In the genomic region with DNA sequence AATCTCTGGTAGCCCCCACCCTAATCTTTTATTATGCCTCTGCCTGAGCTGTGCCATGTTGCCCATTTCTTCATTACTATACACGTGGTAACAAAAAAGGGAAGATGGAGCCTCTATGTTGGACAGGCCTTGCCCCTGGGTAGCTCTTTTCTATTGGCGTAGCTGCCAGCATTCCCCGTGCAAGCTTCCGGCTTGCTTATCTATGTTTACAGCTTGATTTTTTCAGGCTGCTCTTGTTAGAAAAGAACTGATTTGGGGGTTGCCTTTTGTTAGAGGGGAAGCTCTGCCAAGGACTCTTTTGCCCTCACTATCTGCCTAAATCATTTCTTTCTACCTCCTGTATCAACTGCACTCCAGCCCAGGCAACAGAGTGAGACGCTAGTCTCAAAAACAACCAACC, we compare ENCODE assay signal across 1 cellular context.
A peak's percentile ranks its signal among the peaks of the same experiment; 100 is the strongest.
TF ChIP-seq lines count a peak whose summit lies in the region.

No MANE protein-coding gene starts in this region.

TF ChIP-seq in K562, 482 proteins besides CTCF, POLR2A, EP300 and RAD21 (continued from another document and continues in another):
- TF ChIP-seq, protein P1, sequence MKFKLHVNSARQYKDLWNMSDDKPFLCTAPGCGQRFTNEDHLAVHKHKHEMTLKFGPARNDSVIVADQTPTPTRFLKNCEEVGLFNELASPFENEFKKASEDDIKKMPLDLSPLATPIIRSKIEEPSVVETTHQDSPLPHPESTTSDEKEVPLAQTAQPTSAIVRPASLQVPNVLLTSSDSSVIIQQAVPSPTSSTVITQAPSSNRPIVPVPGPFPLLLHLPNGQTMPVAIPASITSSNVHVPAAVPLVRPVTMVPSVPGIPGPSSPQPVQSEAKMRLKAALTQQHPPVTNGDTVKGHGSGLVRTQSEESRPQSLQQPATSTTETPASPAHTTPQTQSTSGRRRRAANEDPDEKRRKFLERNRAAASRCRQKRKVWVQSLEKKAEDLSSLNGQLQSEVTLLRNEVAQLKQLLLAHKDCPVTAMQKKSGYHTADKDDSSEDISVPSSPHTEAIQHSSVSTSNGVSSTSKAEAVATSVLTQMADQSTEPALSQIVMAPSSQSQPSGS (CRISPR knock-in tag; IDR thresholded peaks at IDR 0.05), result no peak
- TF ChIP-seq, protein P2, sequence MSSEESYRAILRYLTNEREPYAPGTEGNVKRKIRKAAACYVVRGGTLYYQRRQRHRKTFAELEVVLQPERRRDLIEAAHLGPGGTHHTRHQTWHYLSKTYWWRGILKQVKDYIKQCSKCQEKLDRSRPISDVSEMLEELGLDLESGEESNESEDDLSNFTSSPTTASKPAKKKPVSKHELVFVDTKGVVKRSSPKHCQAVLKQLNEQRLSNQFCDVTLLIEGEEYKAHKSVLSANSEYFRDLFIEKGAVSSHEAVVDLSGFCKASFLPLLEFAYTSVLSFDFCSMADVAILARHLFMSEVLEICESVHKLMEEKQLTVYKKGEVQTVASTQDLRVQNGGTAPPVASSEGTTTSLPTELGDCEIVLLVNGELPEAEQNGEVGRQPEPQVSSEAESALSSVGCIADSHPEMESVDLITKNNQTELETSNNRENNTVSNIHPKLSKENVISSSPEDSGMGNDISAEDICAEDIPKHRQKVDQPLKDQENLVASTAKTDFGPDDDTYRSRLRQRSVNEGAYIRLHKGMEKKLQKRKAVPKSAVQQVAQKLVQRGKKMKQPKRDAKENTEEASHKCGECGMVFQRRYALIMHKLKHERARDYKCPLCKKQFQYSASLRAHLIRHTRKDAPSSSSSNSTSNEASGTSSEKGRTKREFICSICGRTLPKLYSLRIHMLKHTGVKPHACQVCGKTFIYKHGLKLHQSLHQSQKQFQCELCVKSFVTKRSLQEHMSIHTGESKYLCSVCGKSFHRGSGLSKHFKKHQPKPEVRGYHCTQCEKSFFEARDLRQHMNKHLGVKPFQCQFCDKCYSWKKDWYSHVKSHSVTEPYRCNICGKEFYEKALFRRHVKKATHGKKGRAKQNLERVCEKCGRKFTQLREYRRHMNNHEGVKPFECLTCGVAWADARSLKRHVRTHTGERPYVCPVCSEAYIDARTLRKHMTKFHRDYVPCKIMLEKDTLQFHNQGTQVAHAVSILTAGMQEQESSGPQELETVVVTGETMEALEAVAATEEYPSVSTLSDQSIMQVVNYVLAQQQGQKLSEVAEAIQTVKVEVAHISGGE (CRISPR knock-in tag; IDR thresholded peaks at IDR 0.05), result no peak
- no peak for TF ChIP-seq ZC3H8 (IDR thresholded peaks at IDR 0.05)
- TF ChIP-seq TAL1 (IDR thresholded peaks at IDR 0.05), result peak; percentile 30; the same call in 1 of the 2 replicates
- no peak for TF ChIP-seq LEF1 (IDR thresholded peaks at IDR 0.05)
- TF ChIP-seq KLF1 (tag; IDR thresholded peaks at IDR 0.05), result no peak
- TF ChIP-seq TEAD4 (IDR thresholded peaks at IDR 0.05; ENCODE audit: low read length), result peak; percentile 64
- TF ChIP-seq TEAD4 (CRISPR knock-in tag; IDR thresholded peaks at IDR 0.05; ENCODE audit: borderline replicate concordance), result no peak
- TF ChIP-seq MYC (IDR thresholded peaks at IDR 0.05; ENCODE audit: low read depth, low read length), result no peak
- no peak for TF ChIP-seq MYC (CRISPR knock-in tag; IDR thresholded peaks at IDR 0.05; ENCODE audit: borderline replicate concordance, low read depth)
- TF ChIP-seq, protein P3, sequence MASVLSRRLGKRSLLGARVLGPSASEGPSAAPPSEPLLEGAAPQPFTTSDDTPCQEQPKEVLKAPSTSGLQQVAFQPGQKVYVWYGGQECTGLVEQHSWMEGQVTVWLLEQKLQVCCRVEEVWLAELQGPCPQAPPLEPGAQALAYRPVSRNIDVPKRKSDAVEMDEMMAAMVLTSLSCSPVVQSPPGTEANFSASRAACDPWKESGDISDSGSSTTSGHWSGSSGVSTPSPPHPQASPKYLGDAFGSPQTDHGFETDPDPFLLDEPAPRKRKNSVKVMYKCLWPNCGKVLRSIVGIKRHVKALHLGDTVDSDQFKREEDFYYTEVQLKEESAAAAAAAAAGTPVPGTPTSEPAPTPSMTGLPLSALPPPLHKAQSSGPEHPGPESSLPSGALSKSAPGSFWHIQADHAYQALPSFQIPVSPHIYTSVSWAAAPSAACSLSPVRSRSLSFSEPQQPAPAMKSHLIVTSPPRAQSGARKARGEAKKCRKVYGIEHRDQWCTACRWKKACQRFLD (CRISPR knock-in tag; IDR thresholded peaks at IDR 0.05), result no peak
- TF ChIP-seq, protein P4, sequence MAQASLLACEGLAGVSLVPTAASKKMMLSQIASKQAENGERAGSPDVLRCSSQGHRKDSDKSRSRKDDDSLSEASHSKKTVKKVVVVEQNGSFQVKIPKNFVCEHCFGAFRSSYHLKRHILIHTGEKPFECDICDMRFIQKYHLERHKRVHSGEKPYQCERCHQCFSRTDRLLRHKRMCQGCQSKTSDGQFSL (CRISPR knock-in tag; IDR thresholded peaks at IDR 0.05), result no peak
- TF ChIP-seq, protein P4 (tag; IDR thresholded peaks at IDR 0.05), result no peak
- no peak for TF ChIP-seq GTF2A2 (tag; IDR thresholded peaks at IDR 0.05)
- no peak for TF ChIP-seq ZNF766 (CRISPR knock-in tag; conservative IDR thresholded peaks at IDR 0.05)
- 0 out of 4 replicates have a peak, but pooled peaks of 1 of the 2 experiments have one; percentile 25 for TF ChIP-seq RCOR1 (IDR thresholded peaks at IDR 0.05; ENCODE audit: borderline replicate concordance in 1 of 2, low read depth in 2 of 2, low read length in 2 of 2)
- no peak for TF ChIP-seq FOXJ3 (CRISPR knock-in tag; IDR thresholded peaks at IDR 0.05)
- TF ChIP-seq, protein P5, sequence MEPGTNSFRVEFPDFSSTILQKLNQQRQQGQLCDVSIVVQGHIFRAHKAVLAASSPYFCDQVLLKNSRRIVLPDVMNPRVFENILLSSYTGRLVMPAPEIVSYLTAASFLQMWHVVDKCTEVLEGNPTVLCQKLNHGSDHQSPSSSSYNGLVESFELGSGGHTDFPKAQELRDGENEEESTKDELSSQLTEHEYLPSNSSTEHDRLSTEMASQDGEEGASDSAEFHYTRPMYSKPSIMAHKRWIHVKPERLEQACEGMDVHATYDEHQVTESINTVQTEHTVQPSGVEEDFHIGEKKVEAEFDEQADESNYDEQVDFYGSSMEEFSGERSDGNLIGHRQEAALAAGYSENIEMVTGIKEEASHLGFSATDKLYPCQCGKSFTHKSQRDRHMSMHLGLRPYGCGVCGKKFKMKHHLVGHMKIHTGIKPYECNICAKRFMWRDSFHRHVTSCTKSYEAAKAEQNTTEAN (CRISPR knock-in tag; IDR thresholded peaks at IDR 0.05), result no peak
- TF ChIP-seq PHB (CRISPR knock-in tag; IDR thresholded peaks at IDR 0.05), result no peak
- no peak for TF ChIP-seq SMARCE1 (IDR thresholded peaks at IDR 0.05)
- TF ChIP-seq, protein P6, sequence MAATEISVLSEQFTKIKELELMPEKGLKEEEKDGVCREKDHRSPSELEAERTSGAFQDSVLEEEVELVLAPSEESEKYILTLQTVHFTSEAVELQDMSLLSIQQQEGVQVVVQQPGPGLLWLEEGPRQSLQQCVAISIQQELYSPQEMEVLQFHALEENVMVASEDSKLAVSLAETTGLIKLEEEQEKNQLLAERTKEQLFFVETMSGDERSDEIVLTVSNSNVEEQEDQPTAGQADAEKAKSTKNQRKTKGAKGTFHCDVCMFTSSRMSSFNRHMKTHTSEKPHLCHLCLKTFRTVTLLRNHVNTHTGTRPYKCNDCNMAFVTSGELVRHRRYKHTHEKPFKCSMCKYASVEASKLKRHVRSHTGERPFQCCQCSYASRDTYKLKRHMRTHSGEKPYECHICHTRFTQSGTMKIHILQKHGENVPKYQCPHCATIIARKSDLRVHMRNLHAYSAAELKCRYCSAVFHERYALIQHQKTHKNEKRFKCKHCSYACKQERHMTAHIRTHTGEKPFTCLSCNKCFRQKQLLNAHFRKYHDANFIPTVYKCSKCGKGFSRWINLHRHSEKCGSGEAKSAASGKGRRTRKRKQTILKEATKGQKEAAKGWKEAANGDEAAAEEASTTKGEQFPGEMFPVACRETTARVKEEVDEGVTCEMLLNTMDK (IDR thresholded peaks at IDR 0.05; ENCODE audit: borderline replicate concordance, insufficient read depth, low read depth, low read length, poor library complexity, severe bottlenecking), result no peak
- TF ChIP-seq, protein P7, sequence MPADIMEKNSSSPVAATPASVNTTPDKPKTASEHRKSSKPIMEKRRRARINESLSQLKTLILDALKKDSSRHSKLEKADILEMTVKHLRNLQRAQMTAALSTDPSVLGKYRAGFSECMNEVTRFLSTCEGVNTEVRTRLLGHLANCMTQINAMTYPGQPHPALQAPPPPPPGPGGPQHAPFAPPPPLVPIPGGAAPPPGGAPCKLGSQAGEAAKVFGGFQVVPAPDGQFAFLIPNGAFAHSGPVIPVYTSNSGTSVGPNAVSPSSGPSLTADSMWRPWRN (IDR thresholded peaks at IDR 0.05; ENCODE audit: low read depth), result no peak
- TF ChIP-seq KDM1A (IDR thresholded peaks at IDR 0.05), result peak; percentile 61 to 71
- no peak for TF ChIP-seq ZNF830 (CRISPR knock-in tag; IDR thresholded peaks at IDR 0.05)
- TF ChIP-seq, protein P8, sequence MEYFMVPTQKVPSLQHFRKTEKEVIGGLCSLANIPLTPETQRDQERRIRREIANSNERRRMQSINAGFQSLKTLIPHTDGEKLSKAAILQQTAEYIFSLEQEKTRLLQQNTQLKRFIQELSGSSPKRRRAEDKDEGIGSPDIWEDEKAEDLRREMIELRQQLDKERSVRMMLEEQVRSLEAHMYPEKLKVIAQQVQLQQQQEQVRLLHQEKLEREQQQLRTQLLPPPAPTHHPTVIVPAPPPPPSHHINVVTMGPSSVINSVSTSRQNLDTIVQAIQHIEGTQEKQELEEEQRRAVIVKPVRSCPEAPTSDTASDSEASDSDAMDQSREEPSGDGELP (CRISPR knock-in tag; IDR thresholded peaks at IDR 0.05; ENCODE audit: borderline replicate concordance), result no peak
- no peak for TF ChIP-seq SMAD4 (CRISPR knock-in tag; conservative IDR thresholded peaks at IDR 0.05)
- no peak for TF ChIP-seq FOXK2 (conservative IDR thresholded peaks at IDR 0.05 in 1 of 2, IDR thresholded peaks at IDR 0.05 in 1 of 2; ENCODE audit: low read depth in 2 of 2)
- 0 out of 2 replicates have a peak, but pooled peaks have one; percentile 30 for TF ChIP-seq ARID1B (IDR thresholded peaks at IDR 0.05)
- TF ChIP-seq BRD4 (IDR thresholded peaks at IDR 0.05), result no peak
- TF ChIP-seq ZNF175 (CRISPR knock-in tag; IDR thresholded peaks at IDR 0.05; ENCODE audit: low read depth), result no peak
- TF ChIP-seq ZNF133 (CRISPR knock-in tag; IDR thresholded peaks at IDR 0.05), result no peak
- no peak for TF ChIP-seq GATAD2B (IDR thresholded peaks at IDR 0.05; ENCODE audit: borderline replicate concordance)
- no peak for TF ChIP-seq SMARCA4 (IDR thresholded peaks at IDR 0.05)
- TF ChIP-seq CC2D1A (IDR thresholded peaks at IDR 0.05), result no peak
- no peak for TF ChIP-seq FOXA1 (IDR thresholded peaks at IDR 0.05; ENCODE audit: borderline replicate concordance)
- TF ChIP-seq, protein P9, sequence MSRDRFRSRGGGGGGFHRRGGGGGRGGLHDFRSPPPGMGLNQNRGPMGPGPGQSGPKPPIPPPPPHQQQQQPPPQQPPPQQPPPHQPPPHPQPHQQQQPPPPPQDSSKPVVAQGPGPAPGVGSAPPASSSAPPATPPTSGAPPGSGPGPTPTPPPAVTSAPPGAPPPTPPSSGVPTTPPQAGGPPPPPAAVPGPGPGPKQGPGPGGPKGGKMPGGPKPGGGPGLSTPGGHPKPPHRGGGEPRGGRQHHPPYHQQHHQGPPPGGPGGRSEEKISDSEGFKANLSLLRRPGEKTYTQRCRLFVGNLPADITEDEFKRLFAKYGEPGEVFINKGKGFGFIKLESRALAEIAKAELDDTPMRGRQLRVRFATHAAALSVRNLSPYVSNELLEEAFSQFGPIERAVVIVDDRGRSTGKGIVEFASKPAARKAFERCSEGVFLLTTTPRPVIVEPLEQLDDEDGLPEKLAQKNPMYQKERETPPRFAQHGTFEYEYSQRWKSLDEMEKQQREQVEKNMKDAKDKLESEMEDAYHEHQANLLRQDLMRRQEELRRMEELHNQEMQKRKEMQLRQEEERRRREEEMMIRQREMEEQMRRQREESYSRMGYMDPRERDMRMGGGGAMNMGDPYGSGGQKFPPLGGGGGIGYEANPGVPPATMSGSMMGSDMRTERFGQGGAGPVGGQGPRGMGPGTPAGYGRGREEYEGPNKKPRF (IDR thresholded peaks at IDR 0.05; ENCODE audit: low read depth, low read length), result no peak
- TF ChIP-seq CBFA2T2 (conservative IDR thresholded peaks at IDR 0.05), result 0 out of 2 replicates have a peak, but pooled peaks have one; percentile 40
- TF ChIP-seq, protein P10, sequence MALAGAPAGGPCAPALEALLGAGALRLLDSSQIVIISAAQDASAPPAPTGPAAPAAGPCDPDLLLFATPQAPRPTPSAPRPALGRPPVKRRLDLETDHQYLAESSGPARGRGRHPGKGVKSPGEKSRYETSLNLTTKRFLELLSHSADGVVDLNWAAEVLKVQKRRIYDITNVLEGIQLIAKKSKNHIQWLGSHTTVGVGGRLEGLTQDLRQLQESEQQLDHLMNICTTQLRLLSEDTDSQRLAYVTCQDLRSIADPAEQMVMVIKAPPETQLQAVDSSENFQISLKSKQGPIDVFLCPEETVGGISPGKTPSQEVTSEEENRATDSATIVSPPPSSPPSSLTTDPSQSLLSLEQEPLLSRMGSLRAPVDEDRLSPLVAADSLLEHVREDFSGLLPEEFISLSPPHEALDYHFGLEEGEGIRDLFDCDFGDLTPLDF (CRISPR knock-in tag; IDR thresholded peaks at IDR 0.05), result no peak
- TF ChIP-seq PRPF4 (IDR thresholded peaks at IDR 0.05; ENCODE audit: insufficient read depth, low read depth, low read length, poor library complexity, severe bottlenecking), result no peak
- TF ChIP-seq ATF7 (IDR thresholded peaks at IDR 0.05), result no peak
- no peak for TF ChIP-seq ZNF780A (CRISPR knock-in tag; IDR thresholded peaks at IDR 0.05)
- no peak for TF ChIP-seq NCOA6 (IDR thresholded peaks at IDR 0.05)
- TF ChIP-seq SRSF1 (IDR thresholded peaks at IDR 0.05; ENCODE audit: low read depth, low read length), result no peak
- TF ChIP-seq, protein P11, sequence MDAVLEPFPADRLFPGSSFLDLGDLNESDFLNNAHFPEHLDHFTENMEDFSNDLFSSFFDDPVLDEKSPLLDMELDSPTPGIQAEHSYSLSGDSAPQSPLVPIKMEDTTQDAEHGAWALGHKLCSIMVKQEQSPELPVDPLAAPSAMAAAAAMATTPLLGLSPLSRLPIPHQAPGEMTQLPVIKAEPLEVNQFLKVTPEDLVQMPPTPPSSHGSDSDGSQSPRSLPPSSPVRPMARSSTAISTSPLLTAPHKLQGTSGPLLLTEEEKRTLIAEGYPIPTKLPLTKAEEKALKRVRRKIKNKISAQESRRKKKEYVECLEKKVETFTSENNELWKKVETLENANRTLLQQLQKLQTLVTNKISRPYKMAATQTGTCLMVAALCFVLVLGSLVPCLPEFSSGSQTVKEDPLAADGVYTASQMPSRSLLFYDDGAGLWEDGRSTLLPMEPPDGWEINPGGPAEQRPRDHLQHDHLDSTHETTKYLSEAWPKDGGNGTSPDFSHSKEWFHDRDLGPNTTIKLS (IDR thresholded peaks at IDR 0.05; ENCODE audit: borderline replicate concordance, low read depth), result no peak
- TF ChIP-seq, protein P12, sequence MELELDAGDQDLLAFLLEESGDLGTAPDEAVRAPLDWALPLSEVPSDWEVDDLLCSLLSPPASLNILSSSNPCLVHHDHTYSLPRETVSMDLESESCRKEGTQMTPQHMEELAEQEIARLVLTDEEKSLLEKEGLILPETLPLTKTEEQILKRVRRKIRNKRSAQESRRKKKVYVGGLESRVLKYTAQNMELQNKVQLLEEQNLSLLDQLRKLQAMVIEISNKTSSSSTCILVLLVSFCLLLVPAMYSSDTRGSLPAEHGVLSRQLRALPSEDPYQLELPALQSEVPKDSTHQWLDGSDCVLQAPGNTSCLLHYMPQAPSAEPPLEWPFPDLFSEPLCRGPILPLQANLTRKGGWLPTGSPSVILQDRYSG (tag; conservative IDR thresholded peaks at IDR 0.05; ENCODE audit: low read depth), result no peak
- TF ChIP-seq ERF (CRISPR knock-in tag; IDR thresholded peaks at IDR 0.05), result no peak
- TF ChIP-seq ILF3 (IDR thresholded peaks at IDR 0.05; ENCODE audit: borderline replicate concordance), result no peak
- no peak for TF ChIP-seq WHSC1 (IDR thresholded peaks at IDR 0.05; ENCODE audit: low read length)
